8 cellular contexts compared by ENCODE assay signal in the genomic region with DNA sequence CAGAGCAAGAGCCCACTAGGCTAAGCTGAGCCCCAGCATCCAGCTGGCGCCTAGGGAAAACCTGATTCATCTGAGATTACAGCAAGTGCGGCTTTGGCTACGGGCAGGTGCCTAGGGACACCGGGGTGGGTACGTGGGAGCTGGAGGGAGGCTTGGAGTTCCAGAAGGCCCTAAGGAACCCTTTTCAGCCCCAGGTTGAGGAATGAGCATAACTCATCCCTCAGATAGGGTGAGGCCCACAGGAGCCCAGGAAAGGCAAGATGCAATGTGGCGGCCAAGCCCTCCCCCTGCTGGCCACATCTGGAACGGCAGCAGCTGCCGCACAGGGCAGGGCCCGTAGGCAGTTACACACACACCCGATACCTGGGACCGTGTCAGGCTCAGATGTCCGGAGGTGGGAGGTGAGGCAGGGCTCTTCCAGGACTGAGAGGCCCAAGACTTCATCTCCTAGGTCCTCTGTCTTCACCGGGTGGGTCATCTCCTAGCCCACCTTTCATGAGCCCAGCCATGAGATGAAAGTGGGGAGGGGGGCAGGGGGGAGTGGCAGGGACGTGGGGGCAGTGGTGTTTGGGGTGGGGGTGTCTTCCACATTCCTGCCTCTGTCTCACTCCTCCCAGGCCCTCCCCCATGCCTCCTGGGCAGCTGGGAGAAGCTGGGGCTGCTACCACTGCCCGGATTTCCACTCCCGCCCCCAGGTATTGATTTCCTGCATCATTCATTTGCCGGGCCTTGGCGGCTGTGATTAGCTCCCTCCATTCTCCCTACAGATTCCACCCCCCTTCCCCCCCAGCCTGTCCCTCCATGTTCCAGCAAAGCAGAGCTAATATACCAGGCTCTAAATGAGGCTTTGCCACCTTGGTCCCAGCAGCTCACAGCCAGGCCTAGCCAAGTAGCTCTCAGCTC. TPM values are rescaled to one million over a fixed set of nuclear protein-coding genes. Genes with fewer than 3 reads are reported as not detected.
DNase-seq lines count a peak whose midpoint lies in the region; ATAC-seq, FAIRE-seq and TF ChIP-seq lines count a peak whose summit lies in the region.

No MANE protein-coding gene starts in this region.

- intact Hi-C loops in naive thymus-derived CD4-positive, alpha-beta T cell (cut with micrococcal nuclease) = loop anchor here (1.0 to 10.0 kb wide), 15 partner anchors 84 to 803 kb away; a partner anchor contains a TSS

- no peak overlapping the region for H3K27ac Mint-ChIP-seq in naive thymus-derived CD4-positive, alpha-beta T cell
- H3K27ac Mint-ChIP-seq in stimulated activated effector memory CD8-positive, alpha-beta T cell treated with anti-CD3 and anti-CD28 coated beads, Interleukin-12 subunit alpha, Interleukin-12 subunit beta, amount 100 ng/mL, for 72 hours = no peak overlapping the region

- peaks cover 11 to 12% of the 10 kb centered on the region in 2 donors for H3K4me1 ChIP-seq in naive thymus-derived CD4-positive, alpha-beta T cell (ENCODE audit: control insufficient read depth in 2 of 2, insufficient read depth in 2 of 2, low read length in 2 of 2)

- CTCF ChIA-PET in naive thymus-derived CD4-positive, alpha-beta T cell (lab: Charles Lee) = interaction anchor here (0.7 to 2.3 kb wide), 20 partner anchors 8 to 706 kb away, joined by 3 to 17 read pairs (median 4); a partner anchor contains a TSS

- H3K9me3 Mint-ChIP-seq in naive thymus-derived CD4-positive, alpha-beta T cell = no peaks in the 10 kb centered on the region
- no peaks in the 10 kb centered on the region for H3K9me3 Mint-ChIP-seq in stimulated activated effector memory CD8-positive, alpha-beta T cell treated with anti-CD3 and anti-CD28 coated beads, Interleukin-12 subunit alpha, Interleukin-12 subunit beta, amount 100 ng/mL, for 72 hours

- no peak overlapping the region for H3K27ac ChIP-seq in naive thymus-derived CD4-positive, alpha-beta T cell (ENCODE audit: low read depth, low read length)

- DNase-seq in NOMO-1 treated with DMSO at 0.1 percent for 48 hours (lab: John Stamatoyannopoulos, UW; ENCODE audit: unreplicated experiment) (peak; percentile 29), activated T-cell treated with anti-CD3 and anti-CD28 coated beads for 1 hour (ENCODE audit: low read depth) (peak; percentile 70), epithelial cell of proximal tubule (ENCODE audit: low read depth) (no peak)
- peak; percentile 46 to 87 (median 72) for DNase-seq in naive thymus-derived CD4-positive, alpha-beta T cell
- peak; percentile 79 to 92 for DNase-seq in stimulated activated effector memory CD8-positive, alpha-beta T cell treated with anti-CD3 and anti-CD28 coated beads, Interleukin-12 subunit alpha, Interleukin-12 subunit beta, amount 100 ng/mL, for 72 hours (ENCODE audit: low spot score in 2 of 2)

- H3K27me3 ChIP-seq in naive thymus-derived CD4-positive, alpha-beta T cell (ENCODE audit: control insufficient read depth in 2 of 2, insufficient read depth in 2 of 2, low read length in 2 of 2) = peaks cover 0 to 4% of the 10 kb centered on the region in 2 donors

- peak overlapping the region in 1 of 10 donors; percentile 45 for H3K4me3 Mint-ChIP-seq in naive thymus-derived CD4-positive, alpha-beta T cell
- no peak overlapping the region for H3K4me3 Mint-ChIP-seq in stimulated activated effector memory CD8-positive, alpha-beta T cell treated with anti-CD3 and anti-CD28 coated beads, Interleukin-12 subunit alpha, Interleukin-12 subunit beta, amount 100 ng/mL, for 72 hours

- TF ChIP-seq CTCF in epithelial cell of proximal tubule (conservative IDR thresholded peaks at IDR 0.05; ENCODE audit: low read depth, low read length) = peak; percentile 94

- no peaks in the 10 kb centered on the region for H3K36me3 Mint-ChIP-seq in naive thymus-derived CD4-positive, alpha-beta T cell
- H3K36me3 Mint-ChIP-seq in stimulated activated effector memory CD8-positive, alpha-beta T cell treated with anti-CD3 and anti-CD28 coated beads, Interleukin-12 subunit alpha, Interleukin-12 subunit beta, amount 100 ng/mL, for 72 hours = no peaks in the 10 kb centered on the region

- no peaks in the 10 kb centered on the region for H3K9me3 ChIP-seq in naive thymus-derived CD4-positive, alpha-beta T cell (ENCODE audit: control insufficient read depth in 2 of 3, low read length in 3 of 3)

- H3K4me1 Mint-ChIP-seq in naive thymus-derived CD4-positive, alpha-beta T cell = peaks cover 9 to 26% (median 21%) of the 10 kb centered on the region in 7 donors
- peaks cover 29% of the 10 kb centered on the region for H3K4me1 Mint-ChIP-seq in stimulated activated effector memory CD8-positive, alpha-beta T cell treated with anti-CD3 and anti-CD28 coated beads, Interleukin-12 subunit alpha, Interleukin-12 subunit beta, amount 100 ng/mL, for 72 hours

- H3K4me3 ChIP-seq in epithelial cell of proximal tubule (ENCODE audit: low read depth, low read length) = no peak overlapping the region
- no peak overlapping the region for H3K4me3 ChIP-seq in naive thymus-derived CD4-positive, alpha-beta T cell (ENCODE audit: low read length)

- peaks cover 26 to 45% (median 34%) of the 10 kb centered on the region in 5 donors for H3K27me3 Mint-ChIP-seq in naive thymus-derived CD4-positive, alpha-beta T cell

- peak; percentile 19 for FAIRE-seq in G401.6 (lab: Jason Lieb, UNC)

- peak; percentile 79 for ATAC-seq in HG03432 (IDR thresholded peaks at IDR 0.05; ENCODE audit: unreplicated experiment)
- peak; percentile 89 for ATAC-seq in naive thymus-derived CD4-positive, alpha-beta T cell
- peak; percentile 78 for ATAC-seq in stimulated activated effector memory CD8-positive, alpha-beta T cell treated with anti-CD3 and anti-CD28 coated beads, Interleukin-12 subunit alpha, Interleukin-12 subunit beta, amount 100 ng/mL, for 72 hours
- no peak for ATAC-seq in GM18520 (IDR thresholded peaks at IDR 0.05; ENCODE audit: unreplicated experiment)

- POLR2A ChIA-PET in naive thymus-derived CD4-positive, alpha-beta T cell (lab: Charles Lee) = no interaction called here

- no peaks in the 10 kb centered on the region for H3K36me3 ChIP-seq in naive thymus-derived CD4-positive, alpha-beta T cell (ENCODE audit: control insufficient read depth in 2 of 3, insufficient read depth in 3 of 3, low read length in 3 of 3)

RNA-seq across cellular contexts. Expression of a gene that starts 5.5 kb away (rescaled TPM):
- total RNA-seq in epithelial cell of proximal tubule = 0.58 and 1.2 TPM in 2 replicates
- total RNA-seq in naive thymus-derived CD4-positive, alpha-beta T cell = 10 to 100 TPM in 3 of 5 experiments, under 1 TPM in 2; 0.08 to 17.8 (median 12.5) TPM
- polyA plus RNA-seq in naive thymus-derived CD4-positive, alpha-beta T cell = 1 to 10 TPM in 1 of 2 donors, under 1 TPM in 1; 0.70 to 1.1 TPM
